1 cellular context compared by ENCODE assay signal in the genomic region with DNA sequence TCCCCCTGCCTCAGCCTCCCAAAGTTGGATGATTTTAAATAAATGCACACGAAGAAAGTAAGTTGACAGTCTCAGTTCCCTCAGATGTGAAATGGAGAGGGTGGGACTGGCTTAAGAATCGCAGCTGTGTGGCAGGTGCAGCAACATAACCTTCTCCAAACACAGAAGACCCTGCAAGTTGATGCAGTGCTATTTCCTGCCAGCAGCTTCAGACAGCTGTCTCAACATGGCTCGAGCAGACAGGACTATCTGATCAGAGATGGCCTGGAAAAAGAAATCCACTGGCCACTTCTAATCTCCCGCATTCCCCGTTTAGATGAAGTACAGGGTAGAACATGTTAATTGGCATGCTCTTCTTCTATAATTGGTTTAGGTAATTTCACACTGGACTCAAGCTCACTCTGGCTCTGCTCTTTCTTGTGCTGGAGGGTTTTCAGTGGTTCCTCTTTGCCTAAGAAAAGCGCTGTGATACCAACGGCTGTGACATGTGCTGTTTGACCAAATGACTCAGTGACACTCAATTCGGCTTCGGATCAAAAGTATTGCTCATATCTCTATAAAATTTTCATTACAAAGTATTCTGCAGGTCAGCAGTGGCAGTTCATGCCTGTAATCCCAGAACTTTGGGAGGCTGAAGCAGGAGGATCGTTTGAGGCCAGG.
TF ChIP-seq lines count a peak whose summit lies in the region.

No MANE protein-coding gene starts in this region.

TF ChIP-seq in GM23338, 12 proteins besides CTCF, POLR2A, EP300 and RAD21 (continued from another document):
- TF ChIP-seq, protein P1, sequence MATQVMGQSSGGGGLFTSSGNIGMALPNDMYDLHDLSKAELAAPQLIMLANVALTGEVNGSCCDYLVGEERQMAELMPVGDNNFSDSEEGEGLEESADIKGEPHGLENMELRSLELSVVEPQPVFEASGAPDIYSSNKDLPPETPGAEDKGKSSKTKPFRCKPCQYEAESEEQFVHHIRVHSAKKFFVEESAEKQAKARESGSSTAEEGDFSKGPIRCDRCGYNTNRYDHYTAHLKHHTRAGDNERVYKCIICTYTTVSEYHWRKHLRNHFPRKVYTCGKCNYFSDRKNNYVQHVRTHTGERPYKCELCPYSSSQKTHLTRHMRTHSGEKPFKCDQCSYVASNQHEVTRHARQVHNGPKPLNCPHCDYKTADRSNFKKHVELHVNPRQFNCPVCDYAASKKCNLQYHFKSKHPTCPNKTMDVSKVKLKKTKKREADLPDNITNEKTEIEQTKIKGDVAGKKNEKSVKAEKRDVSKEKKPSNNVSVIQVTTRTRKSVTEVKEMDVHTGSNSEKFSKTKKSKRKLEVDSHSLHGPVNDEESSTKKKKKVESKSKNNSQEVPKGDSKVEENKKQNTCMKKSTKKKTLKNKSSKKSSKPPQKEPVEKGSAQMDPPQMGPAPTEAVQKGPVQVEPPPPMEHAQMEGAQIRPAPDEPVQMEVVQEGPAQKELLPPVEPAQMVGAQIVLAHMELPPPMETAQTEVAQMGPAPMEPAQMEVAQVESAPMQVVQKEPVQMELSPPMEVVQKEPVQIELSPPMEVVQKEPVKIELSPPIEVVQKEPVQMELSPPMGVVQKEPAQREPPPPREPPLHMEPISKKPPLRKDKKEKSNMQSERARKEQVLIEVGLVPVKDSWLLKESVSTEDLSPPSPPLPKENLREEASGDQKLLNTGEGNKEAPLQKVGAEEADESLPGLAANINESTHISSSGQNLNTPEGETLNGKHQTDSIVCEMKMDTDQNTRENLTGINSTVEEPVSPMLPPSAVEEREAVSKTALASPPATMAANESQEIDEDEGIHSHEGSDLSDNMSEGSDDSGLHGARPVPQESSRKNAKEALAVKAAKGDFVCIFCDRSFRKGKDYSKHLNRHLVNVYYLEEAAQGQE (IDR thresholded peaks at IDR 0.05; ENCODE audit: unreplicated experiment), result no peak
- no peak for TF ChIP-seq EZH2 (IDR thresholded peaks at IDR 0.05; ENCODE audit: low read depth, unreplicated experiment)
- TF ChIP-seq ZNF331 (CRISPR knock-in tag; IDR thresholded peaks at IDR 0.05; ENCODE audit: low read depth), result no peak
- no peak for TF ChIP-seq STAT1 (IDR thresholded peaks at IDR 0.05; ENCODE audit: unreplicated experiment)
